12 cellular contexts compared by ENCODE assay signal in the genomic region with DNA sequence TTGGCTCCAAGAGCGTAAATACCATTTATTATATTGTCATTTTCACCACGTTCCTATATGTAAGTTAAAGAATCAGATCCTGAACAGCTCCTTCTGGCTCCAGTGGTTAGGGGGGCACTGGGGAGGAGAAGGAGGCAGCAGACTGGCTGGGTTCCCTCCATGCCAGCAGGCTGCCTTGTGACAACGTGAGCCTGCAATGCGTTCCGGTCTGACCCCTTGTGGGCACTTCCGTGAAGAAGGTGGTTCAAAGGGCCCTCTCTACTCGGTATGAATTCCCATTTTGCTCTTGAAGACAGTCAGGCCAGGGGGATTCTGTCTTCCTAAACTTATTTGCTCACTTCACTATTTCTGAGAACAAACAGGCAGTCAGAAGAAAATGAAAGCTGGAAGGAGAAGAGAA.
A peak's percentile ranks its signal among the peaks of the same experiment; 100 is the strongest.
DNase-seq lines count a peak whose midpoint lies in the region; ATAC-seq and TF ChIP-seq lines count a peak whose summit lies in the region.
"Had no signal": no experiment of that assay in that cellular context is flagged by ENCODE, and none has a peak within 500 bp of the region (broad histone marks: within the 10 kb centered on the region; RNA-seq: fewer than 3 reads in every experiment).

No MANE protein-coding gene starts in this region.

- no peaks in the 10 kb centered on the region for H3K36me3 ChIP-seq in RWPE2 (ENCODE audit: low read depth)

- no peaks in the 10 kb centered on the region for H3K9me3 ChIP-seq in RWPE2 (ENCODE audit: severe bottlenecking)

- no peaks in the 10 kb centered on the region for H3K27me3 Mint-ChIP-seq in activated CD8-positive, alpha-beta memory T cell treated with anti-CD3 and anti-CD28 coated beads, Interleukin-2, amount 10 ng/mL, durations not matched to agents 7 days and 5 days
- H3K27me3 Mint-ChIP-seq: activated CD8-positive, alpha-beta T cell treated with anti-CD3 and anti-CD28 coated beads for 36 hours had no signal

- CTCF ChIA-PET in activated CD8-positive, alpha-beta memory T cell treated with anti-CD3 and anti-CD28 coated beads, Interleukin-2, amount 10 ng/mL, durations not matched to agents 7 days and 5 days (lab: Charles Lee), result no interaction called here

- H3K4me3 ChIP-seq in RWPE2 (ENCODE audit: severe bottlenecking), result no peak overlapping the region
- H3K4me3 ChIP-seq: SK-N-MC had no signal

- ATAC-seq in RWPE2 (ENCODE audit: low read depth), result no peak
- ATAC-seq in activated CD8-positive, alpha-beta memory T cell treated with anti-CD3 and anti-CD28 coated beads, Interleukin-2, amount 10 ng/mL, durations not matched to agents 7 days and 5 days, result no peak
- ATAC-seq: activated CD8-positive, alpha-beta T cell treated with anti-CD3 and anti-CD28 coated beads for 36 hours had no signal

- H3K4me1 Mint-ChIP-seq in activated CD8-positive, alpha-beta memory T cell treated with anti-CD3 and anti-CD28 coated beads, Interleukin-2, amount 10 ng/mL, durations not matched to agents 7 days and 5 days, result no peaks in the 10 kb centered on the region

- no peak overlapping the region for H3K4me3 Mint-ChIP-seq in activated CD8-positive, alpha-beta memory T cell treated with anti-CD3 and anti-CD28 coated beads, Interleukin-2, amount 10 ng/mL, durations not matched to agents 7 days and 5 days
- H3K4me3 Mint-ChIP-seq: activated CD8-positive, alpha-beta T cell treated with anti-CD3 and anti-CD28 coated beads for 36 hours had no signal

- H3K27ac ChIP-seq in RWPE2 (ENCODE audit: poor library complexity, severe bottlenecking) (no peak overlapping the region), temporal lobe (ENCODE audit: low read depth, low read length) (peak overlapping the region; percentile 53)
- H3K27ac ChIP-seq: SK-N-MC had no signal

- H3K27me3 ChIP-seq in RWPE2 (ENCODE audit: insufficient read depth, poor library complexity, severe bottlenecking), result no peaks in the 10 kb centered on the region

- peak; percentile 17 for TF ChIP-seq CTCF in RWPE2 (IDR thresholded peaks at IDR 0.05; ENCODE audit: poor library complexity, severe bottlenecking)
- TF ChIP-seq CTCF in GM20000 (IDR thresholded peaks at IDR 0.05; ENCODE audit: extremely low read depth, missing control alignments), result no peak

- H3K9me3 Mint-ChIP-seq in activated CD8-positive, alpha-beta memory T cell treated with anti-CD3 and anti-CD28 coated beads, Interleukin-2, amount 10 ng/mL, durations not matched to agents 7 days and 5 days (ENCODE audit: low read depth), result peaks cover 3% of the 10 kb centered on the region

- H3K4me1 ChIP-seq in RWPE2 (ENCODE audit: insufficient read depth, poor library complexity, severe bottlenecking), result peaks cover 4% of the 10 kb centered on the region

- no peaks in the 10 kb centered on the region for H3K36me3 Mint-ChIP-seq in activated CD8-positive, alpha-beta memory T cell treated with anti-CD3 and anti-CD28 coated beads, Interleukin-2, amount 10 ng/mL, durations not matched to agents 7 days and 5 days

- no peak overlapping the region for H3K27ac Mint-ChIP-seq in activated CD8-positive, alpha-beta memory T cell treated with anti-CD3 and anti-CD28 coated beads, Interleukin-2, amount 10 ng/mL, durations not matched to agents 7 days and 5 days
- H3K27ac Mint-ChIP-seq: activated CD8-positive, alpha-beta T cell treated with anti-CD3 and anti-CD28 coated beads for 36 hours had no signal

- DNase-seq in NCI-H510A treated with DMSO at 0.1 percent for 48 hours (lab: John Stamatoyannopoulos, UW) (peak; percentile 1), NCI-H510A (lab: John Stamatoyannopoulos, UW) (no peak), RWPE2 (ENCODE audit: low spot score) (no peak), glomerular visceral epithelial cell (ENCODE audit: extremely low spot score) (peak; percentile 2), GM20000 (ENCODE audit: low spot score) (no peak), activated gamma-delta T cell treated with Interleukin-2 at 50 U/mL for 16 hours (no peak)
- no peak for DNase-seq in activated CD8-positive, alpha-beta memory T cell treated with anti-CD3 and anti-CD28 coated beads, Interleukin-2, amount 10 ng/mL, durations not matched to agents 7 days and 5 days
- DNase-seq: activated CD8-positive, alpha-beta T cell treated with anti-CD3 and anti-CD28 coated beads for 36 hours; NCI-H1436 treated with DMSO at 0.1 percent for 48 hours; stimulated activated CD4-positive, alpha-beta T cell treated with anti-CD3 and anti-CD28 coated beads, Interleukin-2, amount 100 ng/mL, for 48 hours had no signal

Comparison
In these comparisons a context has a peak if more than half of its experiments do, and no peak if none do; other contexts are left out.
1. DNase-seq: peak in NCI-H510A treated with DMSO at 0.1 percent for 48 hours (single experiment) and glomerular visceral epithelial cell (single experiment); none in NCI-H510A (single experiment), RWPE2 (single experiment), GM20000 (single experiment), activated gamma-delta T cell treated with Interleukin-2 at 50 U/mL for 16 hours (single experiment) and activated CD8-positive, alpha-beta memory T cell treated with anti-CD3 and anti-CD28 coated beads, Interleukin-2, amount 10 ng/mL, durations not matched to agents 7 days and 5 days (single experiment).